In genomic region chr17:60916043-60916442, GRCh38 we compare ENCODE assay signal across 33 cellular contexts.
"Had no signal": no experiment of that assay in that cellular context is flagged by ENCODE, and none has a peak within 500 bp of the region (broad histone marks: within the 10 kb centered on the region; RNA-seq: fewer than 3 reads in every experiment).

No MANE protein-coding gene starts in this region.

- H3K4me1 Mint-ChIP-seq: activated naive CD4-positive, alpha-beta T cell treated with anti-CD3 and anti-CD28 coated beads, Interleukin-2, amount 50 U/mL, for 24 hours; T-cell had no signal

- FAIRE-seq: colon, TTC549 had no signal

- ATAC-seq: activated CD4-positive, CD25-positive, alpha-beta regulatory T cell treated with anti-CD3 and anti-CD28 coated beads, Interleukin-2, amount 50 U/mL, for 24 hours; activated CD8-positive, alpha-beta T cell treated with anti-CD3 and anti-CD28 coated beads, Interleukin-2, amount 10 ng/mL, durations not matched to agents 7 days and 5 days; Panc1; Right ventricle myocardium inferior; T-cell had no signal

- H3K27ac ChIP-seq: brain microvascular endothelial cell, cardiac muscle cell, SK-N-MC, WERI-Rb-1 had no signal

- H3K4me3 ChIP-seq: cardiac muscle cell, SK-N-MC had no signal

- H3K4me3 Mint-ChIP-seq: activated CD8-positive, alpha-beta T cell treated with anti-CD3 and anti-CD28 coated beads, Interleukin-2, amount 10 ng/mL, durations not matched to agents 7 days and 5 days; activated naive CD4-positive, alpha-beta T cell treated with anti-CD3 and anti-CD28 coated beads, Interleukin-2, amount 50 U/mL, for 24 hours; activated T-helper 1 cell treated with anti-CD3 and anti-CD28 coated beads, Interleukin-12 subunit alpha, Interleukin-12 subunit beta, Interleukin-2, Interleukin-4 antibody, amounts not matched to agents 30 ng/mL and 10 ng/mL and 1 ng/mL, durations not matched to agents 14 hours and 24 hours and 36 hours; T-cell had no signal

- DNase-seq: activated CD4-positive, alpha-beta T cell treated with anti-CD3 and anti-CD28 coated beads for 48 hours; activated CD4-positive, alpha-beta T cell treated with anti-CD3 and anti-CD28 coated beads, Interleukin-2, amount 50 U/mL, for 4 hours; activated CD8-positive, alpha-beta memory T cell treated with anti-CD3 and anti-CD28 coated beads, Interleukin-2, amount 50 U/mL, for 48 hours; activated CD8-positive, alpha-beta T cell treated with anti-CD3 and anti-CD28 coated beads, Interleukin-2, amount 10 ng/mL, durations not matched to agents 7 days and 5 days; activated effector memory CD4-positive, alpha-beta T cell treated with Interleukin-2 at 50 U/mL for 16 hours; activated naive CD4-positive, alpha-beta T cell; activated T-cell treated with anti-CD3 and anti-CD28 coated beads, Interleukin-2, amount 50 U/mL, for 1 hour; amygdala; brain microvascular endothelial cell; cerebellar nuclear complex; Karpas-422; NCI-H146; NCI-H187 treated with DMSO at 0.1 percent for 48 hours; NCI-H2081 treated with DMSO at 0.1 percent for 48 hours; NCI-H345; NCI-H510A treated with DMSO at 0.1 percent for 48 hours; NCI-H69; NK-92 treated with Interleukin-12 subunit alpha and Interleukin-12 subunit beta, amount 100 ng/mL, for 24 hours; OCI-M1; RPMI8226; T-cell; T-helper 2 cell; T1000; WERI-Rb-1 had no signal

- H3K27me3 Mint-ChIP-seq: activated naive CD4-positive, alpha-beta T cell treated with anti-CD3 and anti-CD28 coated beads, Interleukin-2, amount 50 U/mL, for 24 hours; T-cell had no signal

- H3K27ac Mint-ChIP-seq: activated CD8-positive, alpha-beta T cell treated with anti-CD3 and anti-CD28 coated beads, Interleukin-2, amount 10 ng/mL, durations not matched to agents 7 days and 5 days; activated naive CD4-positive, alpha-beta T cell treated with anti-CD3 and anti-CD28 coated beads, Interleukin-2, amount 50 U/mL, for 24 hours; activated T-helper 1 cell treated with anti-CD3 and anti-CD28 coated beads, Interleukin-12 subunit alpha, Interleukin-12 subunit beta, Interleukin-2, Interleukin-4 antibody, amounts not matched to agents 30 ng/mL and 10 ng/mL and 1 ng/mL, durations not matched to agents 14 hours and 24 hours and 36 hours; T-cell had no signal
